In the genomic region with DNA sequence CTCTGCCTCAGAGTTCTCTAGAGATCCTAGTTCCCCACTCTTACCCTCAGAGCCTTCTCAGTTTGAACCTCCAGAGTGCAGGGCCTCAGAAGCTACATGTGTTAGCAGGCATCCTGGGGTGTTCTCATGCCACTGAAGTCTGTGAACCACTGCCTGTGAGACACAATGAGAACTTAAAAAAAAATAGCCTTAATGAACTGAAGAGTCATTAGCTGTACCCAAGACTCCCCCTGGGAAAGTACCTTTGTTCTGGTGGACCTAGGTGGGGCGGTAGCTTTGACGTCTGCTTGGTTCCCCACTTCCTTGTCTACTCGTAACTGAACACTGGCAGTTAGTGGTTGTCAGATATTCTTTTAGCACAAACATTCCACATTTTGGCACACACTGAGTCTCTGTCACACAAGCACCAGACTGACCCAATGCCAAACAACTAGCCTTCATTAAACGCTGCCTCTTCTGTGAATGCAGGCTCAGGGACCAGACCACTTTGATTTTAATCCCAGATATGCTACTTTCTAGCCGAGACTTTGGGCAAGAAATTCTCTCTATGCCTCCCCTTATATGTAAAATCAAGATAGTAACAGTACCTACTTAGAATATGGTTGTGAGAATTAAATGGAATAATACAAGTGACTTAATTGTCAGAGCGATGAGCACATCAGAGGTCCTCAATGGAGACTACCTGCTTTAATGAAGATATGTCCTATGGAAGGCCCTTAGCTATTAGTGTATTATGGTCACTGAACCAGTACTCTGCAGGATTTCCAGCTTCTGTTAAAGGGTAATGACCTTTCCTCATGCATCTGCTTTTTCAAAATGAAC, we compare ENCODE assay signal across 1 cellular context.
TF ChIP-seq lines count a peak whose summit lies in the region.

No MANE protein-coding gene starts in this region.

TF ChIP-seq in GM12878, 131 proteins besides CTCF, POLR2A, EP300 and RAD21 (continued from another document and continues in another):
- no peak for TF ChIP-seq BCLAF1 (IDR thresholded peaks at IDR 0.05)
- 0 out of 2 replicates have a peak, but pooled peaks have one; percentile 10 for TF ChIP-seq ZBTB40 (IDR thresholded peaks at IDR 0.05; ENCODE audit: borderline replicate concordance)
- no peak for TF ChIP-seq ZSCAN29 (IDR thresholded peaks at IDR 0.05)
- peak; percentile 78 for TF ChIP-seq JUND (IDR thresholded peaks at IDR 0.05; ENCODE audit: low read depth, low read length)
- peak; percentile 82 for TF ChIP-seq SP1 (IDR thresholded peaks at IDR 0.05; ENCODE audit: low read depth, low read length)
- TF ChIP-seq BCL11A (IDR thresholded peaks at IDR 0.05; ENCODE audit: low read depth, low read length), result peak; percentile 99
- TF ChIP-seq POLR2AphosphoS5 (IDR thresholded peaks at IDR 0.05; ENCODE audit: low read length), result peak; percentile 96
- TF ChIP-seq SREBF1 (IDR thresholded peaks at IDR 0.05; ENCODE audit: low read length), result no peak
- no peak for TF ChIP-seq IRF5 (IDR thresholded peaks at IDR 0.05; ENCODE audit: borderline replicate concordance)
- no peak for TF ChIP-seq NR2C2 (IDR thresholded peaks at IDR 0.05; ENCODE audit: borderline replicate concordance, control insufficient read depth, insufficient read length, low read depth)
- TF ChIP-seq, protein P1, sequence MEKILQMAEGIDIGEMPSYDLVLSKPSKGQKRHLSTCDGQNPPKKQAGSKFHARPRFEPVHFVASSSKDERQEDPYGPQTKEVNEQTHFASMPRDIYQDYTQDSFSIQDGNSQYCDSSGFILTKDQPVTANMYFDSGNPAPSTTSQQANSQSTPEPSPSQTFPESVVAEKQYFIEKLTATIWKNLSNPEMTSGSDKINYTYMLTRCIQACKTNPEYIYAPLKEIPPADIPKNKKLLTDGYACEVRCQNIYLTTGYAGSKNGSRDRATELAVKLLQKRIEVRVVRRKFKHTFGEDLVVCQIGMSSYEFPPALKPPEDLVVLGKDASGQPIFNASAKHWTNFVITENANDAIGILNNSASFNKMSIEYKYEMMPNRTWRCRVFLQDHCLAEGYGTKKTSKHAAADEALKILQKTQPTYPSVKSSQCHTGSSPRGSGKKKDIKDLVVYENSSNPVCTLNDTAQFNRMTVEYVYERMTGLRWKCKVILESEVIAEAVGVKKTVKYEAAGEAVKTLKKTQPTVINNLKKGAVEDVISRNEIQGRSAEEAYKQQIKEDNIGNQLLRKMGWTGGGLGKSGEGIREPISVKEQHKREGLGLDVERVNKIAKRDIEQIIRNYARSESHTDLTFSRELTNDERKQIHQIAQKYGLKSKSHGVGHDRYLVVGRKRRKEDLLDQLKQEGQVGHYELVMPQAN (conservative IDR thresholded peaks at IDR 0.05), result no peak
- TF ChIP-seq FOXK2 (IDR thresholded peaks at IDR 0.05), result no peak
- TF ChIP-seq, protein P2, sequence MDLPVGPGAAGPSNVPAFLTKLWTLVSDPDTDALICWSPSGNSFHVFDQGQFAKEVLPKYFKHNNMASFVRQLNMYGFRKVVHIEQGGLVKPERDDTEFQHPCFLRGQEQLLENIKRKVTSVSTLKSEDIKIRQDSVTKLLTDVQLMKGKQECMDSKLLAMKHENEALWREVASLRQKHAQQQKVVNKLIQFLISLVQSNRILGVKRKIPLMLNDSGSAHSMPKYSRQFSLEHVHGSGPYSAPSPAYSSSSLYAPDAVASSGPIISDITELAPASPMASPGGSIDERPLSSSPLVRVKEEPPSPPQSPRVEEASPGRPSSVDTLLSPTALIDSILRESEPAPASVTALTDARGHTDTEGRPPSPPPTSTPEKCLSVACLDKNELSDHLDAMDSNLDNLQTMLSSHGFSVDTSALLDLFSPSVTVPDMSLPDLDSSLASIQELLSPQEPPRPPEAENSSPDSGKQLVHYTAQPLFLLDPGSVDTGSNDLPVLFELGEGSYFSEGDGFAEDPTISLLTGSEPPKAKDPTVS (IDR thresholded peaks at IDR 0.05; ENCODE audit: low read depth, low read length), result no peak
- TF ChIP-seq SMAD5 (IDR thresholded peaks at IDR 0.05; ENCODE audit: low read depth), result peak; percentile 66; the same call in 1 of the 2 replicates
- no peak for TF ChIP-seq ATF3 (IDR thresholded peaks at IDR 0.05; ENCODE audit: borderline replicate concordance, extremely low read depth, low read depth, low read length)
- TF ChIP-seq ZNF384 (IDR thresholded peaks at IDR 0.05; ENCODE audit: borderline replicate concordance, low read depth, low read length), result peak; percentile 97
- TF ChIP-seq, protein P3, sequence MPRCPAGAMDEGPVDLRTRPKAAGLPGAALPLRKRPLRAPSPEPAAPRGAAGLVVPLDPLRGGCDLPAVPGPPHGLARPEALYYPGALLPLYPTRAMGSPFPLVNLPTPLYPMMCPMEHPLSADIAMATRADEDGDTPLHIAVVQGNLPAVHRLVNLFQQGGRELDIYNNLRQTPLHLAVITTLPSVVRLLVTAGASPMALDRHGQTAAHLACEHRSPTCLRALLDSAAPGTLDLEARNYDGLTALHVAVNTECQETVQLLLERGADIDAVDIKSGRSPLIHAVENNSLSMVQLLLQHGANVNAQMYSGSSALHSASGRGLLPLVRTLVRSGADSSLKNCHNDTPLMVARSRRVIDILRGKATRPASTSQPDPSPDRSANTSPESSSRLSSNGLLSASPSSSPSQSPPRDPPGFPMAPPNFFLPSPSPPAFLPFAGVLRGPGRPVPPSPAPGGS (IDR thresholded peaks at IDR 0.05; ENCODE audit: borderline replicate concordance, insufficient read depth, low read depth, low read length, poor library complexity, severe bottlenecking), result peak; percentile 100
- peak; percentile 97 for TF ChIP-seq DPF2 (IDR thresholded peaks at IDR 0.05)
- no peak for TF ChIP-seq ZNF622 (IDR thresholded peaks at IDR 0.05)
- TF ChIP-seq RELA (IDR thresholded peaks at IDR 0.05; ENCODE audit: borderline replicate concordance, partially characterized antibody), result peak; percentile 100
- TF ChIP-seq SUZ12 (IDR thresholded peaks at IDR 0.05; ENCODE audit: unreplicated experiment), result no peak
- TF ChIP-seq SMAD1 (IDR thresholded peaks at IDR 0.05; ENCODE audit: low read depth, partially characterized antibody), result peak; percentile 97
- TF ChIP-seq HCFC1 (IDR thresholded peaks at IDR 0.05; ENCODE audit: low read length), result no peak; the same call in 1 of the 2 replicates
- TF ChIP-seq, protein P4, sequence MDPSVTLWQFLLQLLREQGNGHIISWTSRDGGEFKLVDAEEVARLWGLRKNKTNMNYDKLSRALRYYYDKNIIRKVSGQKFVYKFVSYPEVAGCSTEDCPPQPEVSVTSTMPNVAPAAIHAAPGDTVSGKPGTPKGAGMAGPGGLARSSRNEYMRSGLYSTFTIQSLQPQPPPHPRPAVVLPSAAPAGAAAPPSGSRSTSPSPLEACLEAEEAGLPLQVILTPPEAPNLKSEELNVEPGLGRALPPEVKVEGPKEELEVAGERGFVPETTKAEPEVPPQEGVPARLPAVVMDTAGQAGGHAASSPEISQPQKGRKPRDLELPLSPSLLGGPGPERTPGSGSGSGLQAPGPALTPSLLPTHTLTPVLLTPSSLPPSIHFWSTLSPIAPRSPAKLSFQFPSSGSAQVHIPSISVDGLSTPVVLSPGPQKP (IDR thresholded peaks at IDR 0.05; ENCODE audit: low read depth, low read length), result no peak
- peak; percentile 89; the same call in 1 of the 2 replicates for TF ChIP-seq MTA3 (IDR thresholded peaks at IDR 0.05; ENCODE audit: borderline replicate concordance, low read length)
- no peak for TF ChIP-seq EGR1 (IDR thresholded peaks at IDR 0.05; ENCODE audit: borderline replicate concordance in 1 of 2, low read depth in 2 of 2, low read length in 2 of 2)
- TF ChIP-seq HDAC6 (IDR thresholded peaks at IDR 0.05; ENCODE audit: unreplicated experiment), result no peak
- TF ChIP-seq KLF5 (IDR thresholded peaks at IDR 0.05; ENCODE audit: partially characterized antibody), result peak; percentile 95
- TF ChIP-seq MTA2 (IDR thresholded peaks at IDR 0.05; ENCODE audit: low read depth), result peak; percentile 100
- TF ChIP-seq CREM (IDR thresholded peaks at IDR 0.05; ENCODE audit: low read depth), result peak; percentile 95
- peak; percentile 97 for TF ChIP-seq PAX5 (IDR thresholded peaks at IDR 0.05; ENCODE audit: borderline replicate concordance, low read depth, low read length)
- TF ChIP-seq, protein P5, sequence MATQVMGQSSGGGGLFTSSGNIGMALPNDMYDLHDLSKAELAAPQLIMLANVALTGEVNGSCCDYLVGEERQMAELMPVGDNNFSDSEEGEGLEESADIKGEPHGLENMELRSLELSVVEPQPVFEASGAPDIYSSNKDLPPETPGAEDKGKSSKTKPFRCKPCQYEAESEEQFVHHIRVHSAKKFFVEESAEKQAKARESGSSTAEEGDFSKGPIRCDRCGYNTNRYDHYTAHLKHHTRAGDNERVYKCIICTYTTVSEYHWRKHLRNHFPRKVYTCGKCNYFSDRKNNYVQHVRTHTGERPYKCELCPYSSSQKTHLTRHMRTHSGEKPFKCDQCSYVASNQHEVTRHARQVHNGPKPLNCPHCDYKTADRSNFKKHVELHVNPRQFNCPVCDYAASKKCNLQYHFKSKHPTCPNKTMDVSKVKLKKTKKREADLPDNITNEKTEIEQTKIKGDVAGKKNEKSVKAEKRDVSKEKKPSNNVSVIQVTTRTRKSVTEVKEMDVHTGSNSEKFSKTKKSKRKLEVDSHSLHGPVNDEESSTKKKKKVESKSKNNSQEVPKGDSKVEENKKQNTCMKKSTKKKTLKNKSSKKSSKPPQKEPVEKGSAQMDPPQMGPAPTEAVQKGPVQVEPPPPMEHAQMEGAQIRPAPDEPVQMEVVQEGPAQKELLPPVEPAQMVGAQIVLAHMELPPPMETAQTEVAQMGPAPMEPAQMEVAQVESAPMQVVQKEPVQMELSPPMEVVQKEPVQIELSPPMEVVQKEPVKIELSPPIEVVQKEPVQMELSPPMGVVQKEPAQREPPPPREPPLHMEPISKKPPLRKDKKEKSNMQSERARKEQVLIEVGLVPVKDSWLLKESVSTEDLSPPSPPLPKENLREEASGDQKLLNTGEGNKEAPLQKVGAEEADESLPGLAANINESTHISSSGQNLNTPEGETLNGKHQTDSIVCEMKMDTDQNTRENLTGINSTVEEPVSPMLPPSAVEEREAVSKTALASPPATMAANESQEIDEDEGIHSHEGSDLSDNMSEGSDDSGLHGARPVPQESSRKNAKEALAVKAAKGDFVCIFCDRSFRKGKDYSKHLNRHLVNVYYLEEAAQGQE (IDR thresholded peaks at IDR 0.05; ENCODE audit: low read depth, low read length), result no peak
- TF ChIP-seq MYC (IDR thresholded peaks at IDR 0.05; ENCODE audit: insufficient read depth, insufficient read length, insufficient replicate concordance, low read length, severe bottlenecking), result no peak
- no peak for TF ChIP-seq CHD1 (IDR thresholded peaks at IDR 0.05; ENCODE audit: low read depth, low read length)
- peak; percentile 78; the same call in 1 of the 2 replicates for TF ChIP-seq TCF3 (IDR thresholded peaks at IDR 0.05; ENCODE audit: borderline replicate concordance, insufficient read depth, low read depth, low read length)
- TF ChIP-seq RFX5 (IDR thresholded peaks at IDR 0.05; ENCODE audit: low read depth, low read length), result no peak
- no peak for TF ChIP-seq ZZZ3 (IDR thresholded peaks at IDR 0.05; ENCODE audit: control insufficient read depth, insufficient read length, low read depth)
